Comparison of ENCODE assay signal across 8 cellular contexts in genomic region chr6:127464881-127465459, GRCh38. TPM values are rescaled to one million over a fixed set of nuclear protein-coding genes. Genes with fewer than 3 reads are reported as not detected.
DNase-seq lines count a peak whose midpoint lies in the region; ATAC-seq and TF ChIP-seq lines count a peak whose summit lies in the region.

No MANE protein-coding gene starts in this region.

- H3K9me3 Mint-ChIP-seq in activated T-cell treated with anti-CD3 and anti-CD28 coated beads, Interleukin-2, amount 50 U/mL, for 24 hours, result no peaks in the 10 kb centered on the region

- in situ Hi-C loops in Caki2 (cut with HindIII; ENCODE audit: low pct_unique_long_range_greater_than_20kb, low sequenced_read_pairs), result no loop called here

- no peak overlapping the region for H3K4me3 ChIP-seq in fibroblast of the aortic adventitia (ENCODE audit: low read depth, low read length)

- H3K36me3 Mint-ChIP-seq in activated T-cell treated with anti-CD3 and anti-CD28 coated beads, Interleukin-2, amount 50 U/mL, for 24 hours (ENCODE audit: low read depth), result no peaks in the 10 kb centered on the region

- peaks cover 8% of the 10 kb centered on the region for H3K4me1 Mint-ChIP-seq in activated T-cell treated with anti-CD3 and anti-CD28 coated beads, Interleukin-2, amount 50 U/mL, for 24 hours (ENCODE audit: low read depth)

- DNase-seq in Caki2 (ENCODE audit: low read depth), result peak; percentile 44
- DNase-seq in OCI-M1 (lab: John Stamatoyannopoulos, UW), result peak; percentile 84
- DNase-seq in activated T-cell treated with anti-CD3 and anti-CD28 coated beads, Interleukin-2, amount 50 U/mL, for 24 hours, result peak; percentile 66
- peak; percentile 84 for DNase-seq in fibroblast of the aortic adventitia (ENCODE audit: low read depth)
- no peak for DNase-seq in omental fat pad (ENCODE audit: low spot score)
- peak; percentile 86 for DNase-seq in superior temporal gyrus (ENCODE audit: extremely low spot score)

- H3K27me3 Mint-ChIP-seq in activated T-cell treated with anti-CD3 and anti-CD28 coated beads, Interleukin-2, amount 50 U/mL, for 24 hours, result no peaks in the 10 kb centered on the region

- TF ChIP-seq CTCF in fibroblast of the aortic adventitia (IDR thresholded peaks at IDR 0.05; ENCODE audit: insufficient read depth, low read length), result peak; percentile 94
- TF ChIP-seq CTCF in omental fat pad (IDR thresholded peaks at IDR 0.05), result peak in 1 of 3 donors; percentile 6

- no peak overlapping the region for H3K27ac Mint-ChIP-seq in activated T-cell treated with anti-CD3 and anti-CD28 coated beads, Interleukin-2, amount 50 U/mL, for 24 hours

- ATAC-seq in GM19452 (IDR thresholded peaks at IDR 0.05; ENCODE audit: unreplicated experiment), result peak; percentile 89
- peak; percentile 93 for ATAC-seq in HG03520 (IDR thresholded peaks at IDR 0.05; ENCODE audit: unreplicated experiment)
- peak; percentile 89 for ATAC-seq in omental fat pad (ENCODE audit: low FRiP score)

- no peak overlapping the region for H3K4me3 Mint-ChIP-seq in activated T-cell treated with anti-CD3 and anti-CD28 coated beads, Interleukin-2, amount 50 U/mL, for 24 hours

RNA-seq across cellular contexts. Expression of gene KIAA0408, which starts 5.8 kb away (rescaled TPM):
- total RNA-seq in Caki2 (2014; rRNA removed; shearing (Covaris generic); ENCODE audit: low replicate concordance), result 0.14 TPM in 1 of 2 replicates, not detected in the other
- total RNA-seq in fibroblast of the aortic adventitia (ENCODE audit: low replicate concordance) (1.5 and 12.8 TPM in 2 replicates), omental fat pad (10 to 100 TPM in 2 of 4 donors, 1 to 10 TPM in 2; 4.7 to 15.3 (median 9.0) TPM)
